20 cellular contexts compared by ENCODE assay signal in the genomic region with DNA sequence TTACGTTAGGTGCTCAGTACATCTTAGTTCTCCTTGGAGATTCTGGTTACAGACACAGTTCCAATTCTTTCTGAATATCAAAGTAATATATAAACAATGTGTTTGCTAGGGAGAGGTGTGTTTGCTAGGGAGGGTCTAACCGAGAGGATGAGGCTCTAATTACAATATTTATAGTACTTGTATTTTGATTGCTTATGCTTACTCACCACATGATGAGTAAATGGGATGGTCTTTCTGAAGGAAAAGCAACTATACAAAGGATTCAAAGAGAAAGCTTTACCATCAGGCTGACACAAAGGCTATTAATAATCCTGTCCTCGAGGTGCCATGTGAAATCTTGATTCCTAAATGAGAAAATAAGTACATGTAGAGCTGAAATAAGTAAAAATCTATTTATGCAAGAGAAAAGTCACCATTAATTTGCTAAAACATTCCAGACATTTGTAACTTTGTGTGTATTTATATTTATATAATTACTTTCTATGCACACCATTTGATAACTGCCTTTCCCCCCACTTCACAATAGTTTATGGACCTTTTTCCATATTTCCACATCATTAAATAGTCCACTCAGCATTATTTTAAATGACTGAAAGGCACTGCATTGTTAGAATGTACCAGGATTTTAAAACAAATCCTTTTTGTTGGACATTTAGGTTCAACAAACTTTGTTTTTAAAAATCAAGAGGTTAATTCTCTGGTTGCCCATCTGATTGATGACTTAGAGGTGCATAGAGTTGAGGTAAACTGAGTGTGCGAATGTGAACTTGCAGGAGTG.
DNase-seq lines count a peak whose midpoint lies in the region; ATAC-seq and TF ChIP-seq lines count a peak whose summit lies in the region.
"Had no signal": no experiment of that assay in that cellular context is flagged by ENCODE, and none has a peak within 500 bp of the region (broad histone marks: within the 10 kb centered on the region; RNA-seq: fewer than 3 reads in every experiment).

No MANE protein-coding gene starts in this region.

- intact Hi-C loops in heart left ventricle (cut with DNase I) (loop anchor here in 1 of 10 donors (10.0 kb wide), 1 partner anchor 66 kb away; no protein-coding TSS in a partner anchor), left cardiac atrium (cut with DNase I) (no loop called here), ascending aorta (cut with DNase I) (no loop called here), tibial artery (cut with DNase I; ENCODE audit: low total_unique reads) (no loop called here)

- H3K27ac Mint-ChIP-seq in activated naive CD8-positive, alpha-beta T cell treated with anti-CD3 and anti-CD28 coated beads for 36 hours: no peak overlapping the region
- H3K27ac Mint-ChIP-seq: activated CD4-positive, alpha-beta memory T cell treated with anti-CD3 and anti-CD28 coated beads, Interleukin-2, amount 10 ng/mL, durations not matched to agents 7 days and 5 days; CD8-positive, alpha-beta T cell; GM23338; natural killer cell had no signal

- no peaks in the 10 kb centered on the region for H3K4me1 Mint-ChIP-seq in activated naive CD8-positive, alpha-beta T cell treated with anti-CD3 and anti-CD28 coated beads for 36 hours
- H3K4me1 Mint-ChIP-seq: activated CD4-positive, alpha-beta memory T cell treated with anti-CD3 and anti-CD28 coated beads, Interleukin-2, amount 10 ng/mL, durations not matched to agents 7 days and 5 days; GM23338; natural killer cell had no signal

- TF ChIP-seq POLR2A in heart left ventricle (IDR thresholded peaks at IDR 0.05): no peak

- no peaks in the 10 kb centered on the region for H3K36me3 Mint-ChIP-seq in activated naive CD8-positive, alpha-beta T cell treated with anti-CD3 and anti-CD28 coated beads for 36 hours
- H3K36me3 Mint-ChIP-seq: CD8-positive, alpha-beta T cell; natural killer cell had no signal

- ATAC-seq in heart left ventricle: no peak
- ATAC-seq in left cardiac atrium: no peak
- ATAC-seq: CD8-positive, alpha-beta T cell; GM23338; left lung; natural killer cell; stimulated activated naive CD8-positive, alpha-beta T cell treated with anti-CD3 and anti-CD28 coated beads, Interleukin-15, Interleukin-2, amounts not matched to agents 100 U/mL and 50 U/mL, for 24 hours had no signal

- peak overlapping the region in 7 of 12 donors; percentile 15 to 70 (median 37) for H3K27ac ChIP-seq in heart left ventricle
- peak overlapping the region; percentile 79 to 90 for H3K27ac ChIP-seq in ascending aorta
- H3K27ac ChIP-seq in tibial artery: peak overlapping the region; percentile 60 to 68

- H3K9me3 ChIP-seq in heart left ventricle (peaks cover 0 to 37% (median 3%) of the 10 kb centered on the region in 12 donors), ascending aorta (peaks cover 6 to 24% of the 10 kb centered on the region in 2 donors), tibial artery (peaks cover 0 to 18% (median 8%) of the 10 kb centered on the region in 3 donors)

- DNase-seq in heart left ventricle (no peak), left cardiac atrium (no peak), ascending aorta (ENCODE audit: low spot score in 2 of 2) (no peak), foreskin fibroblast (peak; percentile 57 to 74), tibial artery (no peak), NK-92 (lab: John Stamatoyannopoulos, UW; ENCODE audit: unreplicated experiment) (no peak)
- no peak for DNase-seq in activated naive CD8-positive, alpha-beta T cell treated with anti-CD3 and anti-CD28 coated beads for 36 hours
- no peak for DNase-seq in stimulated activated CD4-positive, alpha-beta T cell treated with anti-CD3 and anti-CD28 coated beads, Interleukin-12 subunit alpha, Interleukin-12 subunit beta, amount 100 ng/mL, for 4 hours
- DNase-seq: activated CD4-positive, alpha-beta memory T cell treated with anti-CD3 and anti-CD28 coated beads, Interleukin-2, amount 10 ng/mL, durations not matched to agents 7 days and 5 days; CD8-positive, alpha-beta T cell; effector memory CD4-positive, alpha-beta T cell; Kasumi-1; left lung; natural killer cell; NCI-H187; NCI-H774; SHP77 treated with DMSO at 0.1 percent for 48 hours; sigmoid colon; stimulated activated naive CD8-positive, alpha-beta T cell treated with anti-CD3 and anti-CD28 coated beads, Interleukin-15, Interleukin-2, amounts not matched to agents 100 U/mL and 50 U/mL, for 24 hours had no signal

- H3K27me3 ChIP-seq in heart left ventricle (no peaks in the 10 kb centered on the region), ascending aorta (no peaks in the 10 kb centered on the region), tibial artery (no peaks in the 10 kb centered on the region)
- H3K27me3 ChIP-seq: left lung, sigmoid colon had no signal

- no peak overlapping the region for H3K4me3 Mint-ChIP-seq in activated naive CD8-positive, alpha-beta T cell treated with anti-CD3 and anti-CD28 coated beads for 36 hours
- H3K4me3 Mint-ChIP-seq: activated CD4-positive, alpha-beta memory T cell treated with anti-CD3 and anti-CD28 coated beads, Interleukin-2, amount 10 ng/mL, durations not matched to agents 7 days and 5 days; CD8-positive, alpha-beta T cell; GM23338; natural killer cell had no signal

- peaks cover 0 to 15% (median 0%) of the 10 kb centered on the region in 12 donors for H3K4me1 ChIP-seq in heart left ventricle
- peaks cover 8 to 9% of the 10 kb centered on the region in 2 donors for H3K4me1 ChIP-seq in ascending aorta
- peaks cover 0 to 36% (median 7%) of the 10 kb centered on the region in 4 donors for H3K4me1 ChIP-seq in tibial artery
- H3K4me1 ChIP-seq: left lung had no signal

- H3K4me3 ChIP-seq in heart left ventricle (no peak overlapping the region), ascending aorta (no peak overlapping the region), foreskin fibroblast (ENCODE audit: low read depth in 1 of 2, low read length in 2 of 2) (no peak overlapping the region), tibial artery (no peak overlapping the region)
- H3K4me3 ChIP-seq: GM23338, left lung, sigmoid colon had no signal

- H3K27me3 Mint-ChIP-seq in activated naive CD8-positive, alpha-beta T cell treated with anti-CD3 and anti-CD28 coated beads for 36 hours: no peaks in the 10 kb centered on the region

- H3K36me3 ChIP-seq in heart left ventricle (no peaks in the 10 kb centered on the region), ascending aorta (no peaks in the 10 kb centered on the region), tibial artery (no peaks in the 10 kb centered on the region)
- H3K36me3 ChIP-seq: left lung, sigmoid colon had no signal

- no peak for TF ChIP-seq CTCF in heart left ventricle (IDR thresholded peaks at IDR 0.05)
- TF ChIP-seq CTCF in ascending aorta (IDR thresholded peaks at IDR 0.05): no peak
- TF ChIP-seq CTCF in foreskin fibroblast (IDR thresholded peaks at IDR 0.05; ENCODE audit: low read depth, low read length): no peak
- no peak for TF ChIP-seq CTCF in tibial artery (IDR thresholded peaks at IDR 0.05)

- H3K9me3 Mint-ChIP-seq in activated naive CD8-positive, alpha-beta T cell treated with anti-CD3 and anti-CD28 coated beads for 36 hours: peaks cover 5% of the 10 kb centered on the region
- H3K9me3 Mint-ChIP-seq: activated CD4-positive, alpha-beta memory T cell treated with anti-CD3 and anti-CD28 coated beads, Interleukin-2, amount 10 ng/mL, durations not matched to agents 7 days and 5 days had no signal

- WGBS in heart left ventricle, 4 donors: 71 to 75% (median 74%) methylated on average over 4 of the region's 4 CpGs

Comparison
In these comparisons a context has a peak if more than half of its experiments do, and no peak if none do; other contexts are left out.
1. DNase-seq: peak in foreskin fibroblast (2 of 2); none in heart left ventricle (0 of 5), left cardiac atrium (single experiment), ascending aorta (0 of 2), tibial artery (0 of 2), activated naive CD8-positive, alpha-beta T cell treated with anti-CD3 and anti-CD28 coated beads for 36 hours (single experiment), NK-92 (single experiment) and stimulated activated CD4-positive, alpha-beta T cell treated with anti-CD3 and anti-CD28 coated beads, Interleukin-12 subunit alpha, Interleukin-12 subunit beta, amount 100 ng/mL, for 4 hours (single experiment).
2. Peak in every context shown above with its lines, with median percentiles within 50 percentile points of each other: H3K27ac ChIP-seq.